In genomic region chrX:47574609-47575325, GRCh38 we compare ENCODE assay signal across 11 cellular contexts. TPM values are rescaled to one million over a fixed set of nuclear protein-coding genes. Genes with fewer than 3 reads are reported as not detected.
DNase-seq lines count a peak whose midpoint lies in the region; ATAC-seq and TF ChIP-seq lines count a peak whose summit lies in the region.
"Had no signal": no experiment of that assay in that cellular context is flagged by ENCODE, and none has a peak within 500 bp of the region (broad histone marks: within the 10 kb centered on the region; RNA-seq: fewer than 3 reads in every experiment).

No MANE protein-coding gene starts in this region.

- ATAC-seq in natural killer cell (peak in 2 of 3 donors; percentile 16 to 44), HG03097 (IDR thresholded peaks at IDR 0.05; ENCODE audit: low FRiP score, unreplicated experiment) (no peak)
- ATAC-seq in natural killer cell treated with Interleukin-12 subunit alpha and Interleukin-12 subunit beta and Interleukin-15 and Interleukin-18, amount 100 ng/mL, for 72 hours = no peak
- ATAC-seq in naive thymus-derived CD8-positive, alpha-beta T cell = no peak

- no peaks in the 10 kb centered on the region for H3K36me3 ChIP-seq in vagina

- H3K9me3 Mint-ChIP-seq in natural killer cell = no peaks in the 10 kb centered on the region
- H3K9me3 Mint-ChIP-seq in natural killer cell treated with Interleukin-12 subunit alpha and Interleukin-12 subunit beta and Interleukin-15 and Interleukin-18, amount 100 ng/mL, for 72 hours = no peaks in the 10 kb centered on the region
- peaks cover 0 to 2% (median 0%) of the 10 kb centered on the region in 9 donors for H3K9me3 Mint-ChIP-seq in naive thymus-derived CD8-positive, alpha-beta T cell

- TF ChIP-seq CTCF in natural killer cell (IDR thresholded peaks at IDR 0.05) (no peak), fibroblast of villous mesenchyme (IDR thresholded peaks at IDR 0.05; ENCODE audit: insufficient read depth, low read depth, low read length) (no peak), vagina (IDR thresholded peaks at IDR 0.05) (no peak)

- no peak for TF ChIP-seq POLR2A in vagina (IDR thresholded peaks at IDR 0.05)

- H3K27ac Mint-ChIP-seq in natural killer cell = no peak overlapping the region
- no peak overlapping the region for H3K27ac Mint-ChIP-seq in natural killer cell treated with Interleukin-12 subunit alpha and Interleukin-12 subunit beta and Interleukin-15 and Interleukin-18, amount 100 ng/mL, for 72 hours
- H3K27ac Mint-ChIP-seq in naive thymus-derived CD8-positive, alpha-beta T cell = peak overlapping the region in 1 of 10 donors; percentile 31

- DNase-seq in natural killer cell = no peak
- no peak for DNase-seq in natural killer cell treated with Interleukin-12 subunit alpha and Interleukin-12 subunit beta and Interleukin-15 and Interleukin-18, amount 100 ng/mL, for 72 hours (ENCODE audit: low spot score)
- DNase-seq in fibroblast of villous mesenchyme (ENCODE audit: low read depth) = peak; percentile 47
- DNase-seq in naive thymus-derived CD8-positive, alpha-beta T cell = no peak
- no peak for DNase-seq in vagina (ENCODE audit: extremely low spot score in 2 of 2)
- no peak for DNase-seq in stimulated activated CD4-positive, alpha-beta T cell treated with anti-CD3 and anti-CD28 coated beads, Interleukin-2, amount 100 ng/mL, for 24 hours
- DNase-seq in NCI-H146 treated with DMSO at 0.1 percent for 48 hours (lab: John Stamatoyannopoulos, UW; ENCODE audit: unreplicated experiment) = no peak
- DNase-seq: amygdala, midbrain, NCI-H524 treated with DMSO at 0.1 percent for 48 hours had no signal

- H3K27ac ChIP-seq in vagina = peak overlapping the region; percentile 51

- no peaks in the 10 kb centered on the region for H3K9me3 ChIP-seq in vagina

- H3K4me3 Mint-ChIP-seq in natural killer cell = no peak overlapping the region
- H3K4me3 Mint-ChIP-seq in natural killer cell treated with Interleukin-12 subunit alpha and Interleukin-12 subunit beta and Interleukin-15 and Interleukin-18, amount 100 ng/mL, for 72 hours = no peak overlapping the region
- peak overlapping the region in 6 of 10 donors; percentile 29 to 63 (median 54) for H3K4me3 Mint-ChIP-seq in naive thymus-derived CD8-positive, alpha-beta T cell

- H3K4me1 ChIP-seq in vagina = no peaks in the 10 kb centered on the region

- H3K36me3 Mint-ChIP-seq in natural killer cell = no peaks in the 10 kb centered on the region
- H3K36me3 Mint-ChIP-seq in natural killer cell treated with Interleukin-12 subunit alpha and Interleukin-12 subunit beta and Interleukin-15 and Interleukin-18, amount 100 ng/mL, for 72 hours = peaks cover 10% of the 10 kb centered on the region
- peaks cover 0 to 26% (median 4%) of the 10 kb centered on the region in 3 donors for H3K36me3 Mint-ChIP-seq in naive thymus-derived CD8-positive, alpha-beta T cell

- H3K4me3 ChIP-seq in fibroblast of villous mesenchyme (ENCODE audit: low read depth, low read length) (peak overlapping the region; percentile 32), vagina (peak overlapping the region in 1 of 2 donors; percentile 27)

- H3K4me1 Mint-ChIP-seq in natural killer cell = peaks cover 4 to 14% of the 10 kb centered on the region in 2 donors
- H3K4me1 Mint-ChIP-seq in natural killer cell treated with Interleukin-12 subunit alpha and Interleukin-12 subunit beta and Interleukin-15 and Interleukin-18, amount 100 ng/mL, for 72 hours (ENCODE audit: low read depth in 2 of 2) = peaks cover 16 to 17% of the 10 kb centered on the region in 2 donors
- peaks cover 13 to 22% (median 16%) of the 10 kb centered on the region in 4 donors for H3K4me1 Mint-ChIP-seq in naive thymus-derived CD8-positive, alpha-beta T cell

- peaks cover 0 to 15% of the 10 kb centered on the region in 2 donors for H3K27me3 Mint-ChIP-seq in natural killer cell (ENCODE audit: low read depth in 2 of 2)
- peaks cover 6 to 31% of the 10 kb centered on the region in 2 donors for H3K27me3 Mint-ChIP-seq in natural killer cell treated with Interleukin-12 subunit alpha and Interleukin-12 subunit beta and Interleukin-15 and Interleukin-18, amount 100 ng/mL, for 72 hours
- H3K27me3 Mint-ChIP-seq in naive thymus-derived CD8-positive, alpha-beta T cell = peaks cover 0 to 9% (median 8%) of the 10 kb centered on the region in 5 donors

- intact Hi-C loops in natural killer cell (cut with micrococcal nuclease) (no loop called here), vagina (cut with DNase I) (no loop called here)

- no peaks in the 10 kb centered on the region for H3K27me3 ChIP-seq in vagina

- POLR2A ChIA-PET in naive thymus-derived CD8-positive, alpha-beta T cell (lab: Charles Lee) = no interaction called here

RNA-seq across cellular contexts. Expression of gene TIMP1, which starts 7.5 kb away (rescaled TPM):
- 10 to 100 TPM; 50.9 to 71.3 (median 68.6) TPM for total RNA-seq in natural killer cell
- 10 to 100 TPM in 1 of 2 donors, 1 to 10 TPM in 1; 9.1 to 12.5 TPM for total RNA-seq in natural killer cell treated with Interleukin-12 subunit alpha and Interleukin-12 subunit beta and Interleukin-15 and Interleukin-18, amount 100 ng/mL, for 72 hours
- 331 and 493 TPM in 2 replicates for total RNA-seq in fibroblast of villous mesenchyme
- total RNA-seq in naive thymus-derived CD8-positive, alpha-beta T cell = 10 to 100 TPM; 31.3 to 37.4 TPM
- 10 to 100 TPM; 49.9 to 75.5 (median 59.6) TPM for polyA plus RNA-seq in naive thymus-derived CD8-positive, alpha-beta T cell
- total RNA-seq in vagina = 309 TPM

RNA-seq across cellular contexts. Expression of gene ARAF, which starts 13.8 kb away (rescaled TPM):
- total RNA-seq in natural killer cell = 100 to 1,000 TPM; 162 to 173 (median 169) TPM
- 10 to 100 TPM; 84.7 to 87.1 TPM for total RNA-seq in natural killer cell treated with Interleukin-12 subunit alpha and Interleukin-12 subunit beta and Interleukin-15 and Interleukin-18, amount 100 ng/mL, for 72 hours
- total RNA-seq in fibroblast of villous mesenchyme = 17.4 and 23.3 TPM in 2 replicates
- 100 to 1,000 TPM; 109 to 121 TPM for total RNA-seq in naive thymus-derived CD8-positive, alpha-beta T cell
- 10 to 100 TPM; 63.2 to 95.4 (median 74.5) TPM for polyA plus RNA-seq in naive thymus-derived CD8-positive, alpha-beta T cell
- 31.4 TPM for total RNA-seq in vagina

RNA-seq across cellular contexts. Expression of gene SYN1, which starts 44.9 kb away (rescaled TPM):
- total RNA-seq in natural killer cell (under 1 TPM in 1 of 3 donors, not detected in 2; 0.40 TPM), fibroblast of villous mesenchyme (0.32 TPM in 1 of 2 replicates, not detected in the other), vagina (2.7 TPM)
- total RNA-seq in natural killer cell treated with Interleukin-12 subunit alpha and Interleukin-12 subunit beta and Interleukin-15 and Interleukin-18, amount 100 ng/mL, for 72 hours = under 1 TPM; 0.29 to 0.92 TPM
- total RNA-seq in naive thymus-derived CD8-positive, alpha-beta T cell = 1 to 10 TPM in 1 of 2 experiments, under 1 TPM in 1; 0.47 to 1.2 TPM
- polyA plus RNA-seq in naive thymus-derived CD8-positive, alpha-beta T cell = 1 to 10 TPM in 1 of 3 donors, under 1 TPM in 2; 0.30 to 1.3 (median 0.95) TPM

RNA-seq across cellular contexts. Expression of gene CFP, which starts 55.0 kb away (rescaled TPM):
- total RNA-seq in natural killer cell = 10 to 100 TPM in 2 of 3 donors, 1 to 10 TPM in 1; 9.0 to 21.1 (median 19.3) TPM
- total RNA-seq in natural killer cell treated with Interleukin-12 subunit alpha and Interleukin-12 subunit beta and Interleukin-15 and Interleukin-18, amount 100 ng/mL, for 72 hours = 1 to 10 TPM in 1 of 2 donors, under 1 TPM in 1; 0.71 to 2.3 TPM
- under 0.01 and 0.32 TPM in 2 replicates for total RNA-seq in fibroblast of villous mesenchyme
- total RNA-seq in naive thymus-derived CD8-positive, alpha-beta T cell = 10 to 100 TPM; 16.9 to 19.5 TPM
- polyA plus RNA-seq in naive thymus-derived CD8-positive, alpha-beta T cell = 10 to 100 TPM in 2 of 3 donors, 1 to 10 TPM in 1; 5.4 to 12.7 (median 10.3) TPM
- total RNA-seq in vagina = 0.74 TPM

Comparison
In these comparisons a context has a peak if more than half of its experiments do, and no peak if none do; other contexts are left out.
1. ATAC-seq: peak in natural killer cell (2 of 3); none in natural killer cell treated with Interleukin-12 subunit alpha and Interleukin-12 subunit beta and Interleukin-15 and Interleukin-18, amount 100 ng/mL, for 72 hours (0 of 2), naive thymus-derived CD8-positive, alpha-beta T cell (0 of 2) and HG03097 (single experiment).
2. H3K4me3 Mint-ChIP-seq: peak in naive thymus-derived CD8-positive, alpha-beta T cell (6 of 10); none in natural killer cell (single experiment) and natural killer cell treated with Interleukin-12 subunit alpha and Interleukin-12 subunit beta and Interleukin-15 and Interleukin-18, amount 100 ng/mL, for 72 hours (single experiment).